In genomic region chr16:29007865-29008593, GRCh38 we compare ENCODE assay signal across 1 cellular context.
TF ChIP-seq lines count a peak whose summit lies in the region.

No MANE protein-coding gene starts in this region.

TF ChIP-seq in GM23338, 12 proteins besides CTCF, POLR2A, EP300 and RAD21 (continued from another document):
- TF ChIP-seq REST (IDR thresholded peaks at IDR 0.05; ENCODE audit: unreplicated experiment) (no peak), ETS1 (IDR thresholded peaks at IDR 0.05) (no peak), ZNF462 (CRISPR knock-in tag; IDR thresholded peaks at IDR 0.05) (no peak), STAT1 (IDR thresholded peaks at IDR 0.05; ENCODE audit: unreplicated experiment) (no peak), ZNF114 (CRISPR knock-in tag; IDR thresholded peaks at IDR 0.05) (no peak), CREB1 (CRISPR knock-in tag; IDR thresholded peaks at IDR 0.05; ENCODE audit: low read depth) (no peak)
TF ChIP-seq in GM23338: peak in this region for 0.
